In the genomic region with DNA sequence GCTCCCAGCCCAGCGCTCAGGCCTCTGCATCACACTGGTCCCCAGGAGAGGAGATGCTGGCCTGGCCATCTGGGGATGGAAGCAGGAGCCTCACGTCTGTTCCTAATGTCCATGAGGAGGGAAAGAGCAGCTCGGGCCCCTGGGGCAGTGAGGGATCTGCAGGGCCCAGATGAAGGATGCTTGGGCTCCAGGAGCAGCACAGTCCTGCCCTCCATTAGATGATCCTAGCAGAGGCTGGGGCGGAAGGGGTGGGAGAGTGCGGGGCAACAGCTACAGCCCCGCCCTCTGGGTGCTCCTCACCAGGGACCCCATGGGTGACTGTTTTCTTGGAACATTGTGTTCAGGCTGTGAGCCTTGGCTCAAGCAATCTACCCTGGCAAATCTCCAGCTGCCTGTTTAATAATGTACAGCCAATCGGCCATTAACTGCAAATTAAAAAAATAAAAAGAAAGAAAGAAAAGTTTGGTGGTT, we compare ENCODE assay signal across 19 cellular contexts. TPM values are rescaled to one million over a fixed set of nuclear protein-coding genes. Genes with fewer than 3 reads are reported as not detected.
A peak's percentile ranks its signal among the peaks of the same experiment; 100 is the strongest.
DNase-seq lines count a peak whose midpoint lies in the region; ATAC-seq and TF ChIP-seq lines count a peak whose summit lies in the region.
"Had no signal": no experiment of that assay in that cellular context is flagged by ENCODE, and none has a peak within 500 bp of the region (broad histone marks: within the 10 kb centered on the region; RNA-seq: fewer than 3 reads in every experiment).

No MANE protein-coding gene starts in this region.

- H3K79me2 ChIP-seq in Karpas-422 (ENCODE audit: low read length) = no peaks in the 10 kb centered on the region

- CTCF ChIA-PET in WTC11 (lab: Charles Lee) = interaction anchor here (1.3 kb wide), 1 partner anchor 167 kb away, joined by 3 read pairs; no protein-coding TSS in a partner anchor

- no peak overlapping the region for H3K9ac ChIP-seq in mucosa of rectum (ENCODE audit: low read depth in 1 of 2, low read length in 2 of 2)
- no peak overlapping the region for H3K9ac ChIP-seq in Karpas-422 (ENCODE audit: low read length)

- peak in 3 of 4 donors; percentile 35 to 68 (median 51) for DNase-seq in body of pancreas
- DNase-seq in Right ventricle myocardium superior = peak; percentile 80
- DNase-seq in suprapubic skin (ENCODE audit: low spot score in 2 of 2) = peak; percentile 56 to 78
- no peak for DNase-seq in Karpas-422
- no peak for DNase-seq in hypothalamus (lab: John Stamatoyannopoulos, UW)
- no peak for DNase-seq in WTC11 (ENCODE audit: low spot score)
- no peak for DNase-seq in stimulated activated effector memory CD8-positive, alpha-beta T cell treated with anti-CD3 and anti-CD28 coated beads, Interleukin-12 subunit alpha, Interleukin-12 subunit beta, amount 100 ng/mL, for 72 hours (ENCODE audit: low spot score in 2 of 2)
- DNase-seq: activated CD4-positive, alpha-beta memory T cell treated with anti-CD3 and anti-CD28 coated beads for 36 hours; effector memory CD4-positive, alpha-beta T cell; foreskin fibroblast; MG63; midbrain; NCI-H187 treated with DMSO at 0.1 percent for 48 hours; stimulated activated CD4-positive, alpha-beta T cell treated with anti-CD3 and anti-CD28 coated beads, Interleukin-1b, Interleukin-23, amount 100 ng/mL, for 48 hours had no signal

- H3K4me2 ChIP-seq in Karpas-422 (ENCODE audit: low read depth, low read length, poor library complexity, severe bottlenecking) = no peak overlapping the region

- TF ChIP-seq POLR2A in body of pancreas (IDR thresholded peaks at IDR 0.05) (no peak), suprapubic skin (IDR thresholded peaks at IDR 0.05) (no peak)

- no peak for TF ChIP-seq EP300 in suprapubic skin (IDR thresholded peaks at IDR 0.05)

- no peaks in the 10 kb centered on the region for H3K9me2 ChIP-seq in Karpas-422 (replicated peaks; ENCODE audit: insufficient read depth, low read length)

- H3K4me1 Mint-ChIP-seq in WTC11 = peaks cover 23% of the 10 kb centered on the region
- no peaks in the 10 kb centered on the region for H3K4me1 Mint-ChIP-seq in stimulated activated effector memory CD8-positive, alpha-beta T cell treated with anti-CD3 and anti-CD28 coated beads, Interleukin-12 subunit alpha, Interleukin-12 subunit beta, amount 100 ng/mL, for 72 hours
- H3K4me1 Mint-ChIP-seq: B cell had no signal

- H3K9me3 Mint-ChIP-seq in WTC11 = no peaks in the 10 kb centered on the region
- H3K9me3 Mint-ChIP-seq in stimulated activated effector memory CD8-positive, alpha-beta T cell treated with anti-CD3 and anti-CD28 coated beads, Interleukin-12 subunit alpha, Interleukin-12 subunit beta, amount 100 ng/mL, for 72 hours = no peaks in the 10 kb centered on the region
- H3K9me3 Mint-ChIP-seq: activated CD4-positive, alpha-beta memory T cell treated with anti-CD3 and anti-CD28 coated beads for 36 hours; activated T-helper 1 cell treated with anti-CD3 and anti-CD28 coated beads, Interleukin-12 subunit alpha, Interleukin-12 subunit beta, Interleukin-2, Interleukin-4 antibody, amounts not matched to agents 30 ng/mL and 10 ng/mL and 1 ng/mL, durations not matched to agents 14 hours and 24 hours and 36 hours had no signal

- H3K4me3 ChIP-seq in body of pancreas (no peak overlapping the region), mucosa of rectum (ENCODE audit: low read length in 2 of 2) (no peak overlapping the region), suprapubic skin (no peak overlapping the region), Karpas-422 (ENCODE audit: low read length) (no peak overlapping the region)
- H3K4me3 ChIP-seq: MG63 had no signal

- H3K36me3 ChIP-seq in body of pancreas (replicated peaks in 1 of 2; ENCODE audit: insufficient read depth in 1 of 2, low read depth in 2 of 2) = no peaks in the 10 kb centered on the region
- H3K36me3 ChIP-seq in mucosa of rectum (ENCODE audit: control insufficient read depth in 2 of 2, insufficient read depth in 2 of 2, low read length in 2 of 2) = no peaks in the 10 kb centered on the region
- no peaks in the 10 kb centered on the region for H3K36me3 ChIP-seq in suprapubic skin
- H3K36me3 ChIP-seq in Karpas-422 (ENCODE audit: insufficient read depth, low read length) = no peaks in the 10 kb centered on the region

- H3K4me1 ChIP-seq in body of pancreas (peaks cover 66% of the 10 kb centered on the region), mucosa of rectum (ENCODE audit: control insufficient read depth in 2 of 2, insufficient read depth in 2 of 2, low read length in 2 of 2) (peaks cover 2 to 11% of the 10 kb centered on the region in 2 donors), suprapubic skin (peaks cover 71% of the 10 kb centered on the region), Karpas-422 (ENCODE audit: low read length) (no peaks in the 10 kb centered on the region)

- H3K4me3 Mint-ChIP-seq in WTC11 = no peak overlapping the region
- H3K4me3 Mint-ChIP-seq in stimulated activated effector memory CD8-positive, alpha-beta T cell treated with anti-CD3 and anti-CD28 coated beads, Interleukin-12 subunit alpha, Interleukin-12 subunit beta, amount 100 ng/mL, for 72 hours = no peak overlapping the region
- H3K4me3 Mint-ChIP-seq: activated CD4-positive, alpha-beta memory T cell treated with anti-CD3 and anti-CD28 coated beads for 36 hours; activated T-helper 1 cell treated with anti-CD3 and anti-CD28 coated beads, Interleukin-12 subunit alpha, Interleukin-12 subunit beta, Interleukin-2, Interleukin-4 antibody, amounts not matched to agents 30 ng/mL and 10 ng/mL and 1 ng/mL, durations not matched to agents 14 hours and 24 hours and 36 hours; B cell had no signal

- H3K36me3 Mint-ChIP-seq in WTC11 = no peaks in the 10 kb centered on the region
- H3K36me3 Mint-ChIP-seq in stimulated activated effector memory CD8-positive, alpha-beta T cell treated with anti-CD3 and anti-CD28 coated beads, Interleukin-12 subunit alpha, Interleukin-12 subunit beta, amount 100 ng/mL, for 72 hours = no peaks in the 10 kb centered on the region
- H3K36me3 Mint-ChIP-seq: activated CD4-positive, alpha-beta memory T cell treated with anti-CD3 and anti-CD28 coated beads for 36 hours had no signal

- H3K27me3 ChIP-seq in body of pancreas (no peaks in the 10 kb centered on the region), mucosa of rectum (ENCODE audit: control insufficient read depth in 2 of 2, insufficient read depth in 2 of 2, low read length in 2 of 2) (no peaks in the 10 kb centered on the region), suprapubic skin (no peaks in the 10 kb centered on the region), Karpas-422 (ENCODE audit: low read length) (no peaks in the 10 kb centered on the region)
- H3K27me3 ChIP-seq: MG63 had no signal

- peak; percentile 36 for ATAC-seq in body of pancreas
- ATAC-seq in Right ventricle myocardium superior (ENCODE audit: poor library complexity) = peak; percentile 50
- ATAC-seq in WTC11 = no peak
- no peak for ATAC-seq in stimulated activated effector memory CD8-positive, alpha-beta T cell treated with anti-CD3 and anti-CD28 coated beads, Interleukin-12 subunit alpha, Interleukin-12 subunit beta, amount 100 ng/mL, for 72 hours

- no peak overlapping the region for H3K27ac Mint-ChIP-seq in WTC11
- H3K27ac Mint-ChIP-seq in stimulated activated effector memory CD8-positive, alpha-beta T cell treated with anti-CD3 and anti-CD28 coated beads, Interleukin-12 subunit alpha, Interleukin-12 subunit beta, amount 100 ng/mL, for 72 hours = no peak overlapping the region
- H3K27ac Mint-ChIP-seq: activated CD4-positive, alpha-beta memory T cell treated with anti-CD3 and anti-CD28 coated beads for 36 hours; activated T-helper 1 cell treated with anti-CD3 and anti-CD28 coated beads, Interleukin-12 subunit alpha, Interleukin-12 subunit beta, Interleukin-2, Interleukin-4 antibody, amounts not matched to agents 30 ng/mL and 10 ng/mL and 1 ng/mL, durations not matched to agents 14 hours and 24 hours and 36 hours; B cell; progenitor cell of endocrine pancreas had no signal

- no peaks in the 10 kb centered on the region for H3K27me3 Mint-ChIP-seq in WTC11 (ENCODE audit: low read depth)

- peak overlapping the region; percentile 20 to 69 (median 60) for H3K27ac ChIP-seq in body of pancreas
- peak overlapping the region; percentile 58 to 72 for H3K27ac ChIP-seq in mucosa of rectum (ENCODE audit: low read depth in 2 of 2, low read length in 2 of 2)
- H3K27ac ChIP-seq in suprapubic skin = peak overlapping the region; percentile 31
- H3K27ac ChIP-seq in Karpas-422 (ENCODE audit: low read length) = no peak overlapping the region

- intact Hi-C loops in body of pancreas (cut with DNase I) (no loop called here), Right ventricle myocardium superior (cut with DNase I) (no loop called here)

- H2AFZ ChIP-seq in Karpas-422 (ENCODE audit: low read length) = no peak overlapping the region

- 58 to 71% methylated on average over 3 to 7 of the region's 7 CpGs for WGBS in body of pancreas, 2 donors
- WGBS in suprapubic skin = 74% methylated on average over 7 of the region's 7 CpGs

- H3K9me3 ChIP-seq in body of pancreas (no peaks in the 10 kb centered on the region), mucosa of rectum (ENCODE audit: control insufficient read depth in 2 of 2, low read length in 2 of 2) (no peaks in the 10 kb centered on the region), suprapubic skin (no peaks in the 10 kb centered on the region), Karpas-422 (ENCODE audit: low read length) (no peaks in the 10 kb centered on the region)
- H3K9me3 ChIP-seq: MG63 had no signal

- POLR2A ChIA-PET in WTC11 (lab: Charles Lee) = interaction anchor here (0.5 kb wide), 1 partner anchor 32 kb away, joined by 3 read pairs; no protein-coding TSS in a partner anchor

- TF ChIP-seq CTCF in body of pancreas (IDR thresholded peaks at IDR 0.05) (no peak), suprapubic skin (IDR thresholded peaks at IDR 0.05) (no peak), WTC11 (IDR thresholded peaks at IDR 0.05) (no peak)

- no peaks in the 10 kb centered on the region for H4K20me1 ChIP-seq in Karpas-422 (ENCODE audit: insufficient read depth, low read depth, low read length)

TF ChIP-seq in WTC11, 78 proteins besides CTCF, POLR2A, EP300 and RAD21:
- TF ChIP-seq SOX15 (CRISPR knock-in tag; IDR thresholded peaks at IDR 0.05) = no peak
- TF ChIP-seq ZNF263 (CRISPR knock-in tag; IDR thresholded peaks at IDR 0.05; ENCODE audit: low read depth) = no peak

RNA-seq across cellular contexts. Expression of gene TNS1, which starts 49.7 kb away (rescaled TPM):
- 100 to 1,000 TPM; 168 to 174 TPM for total RNA-seq in body of pancreas
- total RNA-seq in Right ventricle myocardium superior = 722 TPM
- 100 to 1,000 TPM in 2 of 4 donors, 10 to 100 TPM in 2; 64.1 to 145 (median 99.5) TPM for total RNA-seq in suprapubic skin
- total RNA-seq in Karpas-422 (2014; rRNA removed; shearing (Covaris generic); ENCODE audit: low replicate concordance) = 1.7 TPM in 1 of 2 replicates, not detected in the other
- total RNA-seq in WTC11 (2021) = 4.2 to 5.4 TPM (median 4.5 TPM) in 3 replicates
- total RNA-seq: OCI-LY7 had no signal

Comparison
In these comparisons a context has a peak if more than half of its experiments do, and no peak if none do; other contexts are left out.
1. ATAC-seq: peak in body of pancreas (single experiment) and Right ventricle myocardium superior (single experiment); none in WTC11 (single experiment) and stimulated activated effector memory CD8-positive, alpha-beta T cell treated with anti-CD3 and anti-CD28 coated beads, Interleukin-12 subunit alpha, Interleukin-12 subunit beta, amount 100 ng/mL, for 72 hours (single experiment).
2. DNase-seq: peak in body of pancreas (3 of 4), Right ventricle myocardium superior (single experiment) and suprapubic skin (2 of 2); none in Karpas-422 (single experiment), hypothalamus (0 of 51), WTC11 (single experiment) and stimulated activated effector memory CD8-positive, alpha-beta T cell treated with anti-CD3 and anti-CD28 coated beads, Interleukin-12 subunit alpha, Interleukin-12 subunit beta, amount 100 ng/mL, for 72 hours (0 of 2).
3. RNA of gene TNS1, which starts 49.7 kb away (total RNA-seq): 722 TPM in Right ventricle myocardium superior (single experiment), 168 to 174 TPM in body of pancreas and 64.1 to 145 TPM in suprapubic skin; 4.2 to 5.4 TPM in WTC11 and 1.7 TPM in Karpas-422; every median in the first group is over 10 times any median in the second.